In genomic region chr1:209549384-209550001, GRCh38 we compare ENCODE assay signal across 15 cellular contexts. TPM values are rescaled to one million over a fixed set of nuclear protein-coding genes. Genes with fewer than 3 reads are reported as not detected.
DNase-seq lines count a peak whose midpoint lies in the region; ATAC-seq, FAIRE-seq and TF ChIP-seq lines count a peak whose summit lies in the region.
"Had no signal": no experiment of that assay in that cellular context is flagged by ENCODE, and none has a peak within 500 bp of the region (broad histone marks: within the 10 kb centered on the region; RNA-seq: fewer than 3 reads in every experiment).

No MANE protein-coding gene starts in this region.

- H3K4me3 Mint-ChIP-seq in nephron (peak overlapping the region in 1 of 3 experiments; percentile 36), Calu3 (ENCODE audit: low read depth, unreplicated experiment) (no peak overlapping the region)
- H3K4me3 Mint-ChIP-seq: CD4-positive, CD25-positive, alpha-beta regulatory T cell; natural killer cell treated with Interleukin-12 subunit alpha and Interleukin-12 subunit beta and Interleukin-15 and Interleukin-18, amount 100 ng/mL, for 72 hours had no signal

- H3K36me3 Mint-ChIP-seq in nephron (ENCODE audit: low read depth) = no peaks in the 10 kb centered on the region
- no peaks in the 10 kb centered on the region for H3K36me3 Mint-ChIP-seq in Calu3 (ENCODE audit: insufficient read depth, unreplicated experiment)
- H3K36me3 Mint-ChIP-seq: CD4-positive, CD25-positive, alpha-beta regulatory T cell; natural killer cell treated with Interleukin-12 subunit alpha and Interleukin-12 subunit beta and Interleukin-15 and Interleukin-18, amount 100 ng/mL, for 72 hours had no signal

- peak; percentile 78 for ATAC-seq in K562
- ATAC-seq in HG03045 (IDR thresholded peaks at IDR 0.05; ENCODE audit: unreplicated experiment) = no peak
- ATAC-seq: natural killer cell treated with Interleukin-12 subunit alpha and Interleukin-12 subunit beta and Interleukin-15 and Interleukin-18, amount 100 ng/mL, for 72 hours had no signal

- no peak for TF ChIP-seq RAD21 in K562 (CRISPR knock-in tag; conservative IDR thresholded peaks at IDR 0.05 in 1 of 2, IDR thresholded peaks at IDR 0.05 in 1 of 2)

- H3K27me3 ChIP-seq in K562 (ENCODE audit: control insufficient read depth in 2 of 2, insufficient read depth in 2 of 2, low read length in 2 of 2) = no peaks in the 10 kb centered on the region; a peak in 1 of 5 replicates
- H3K27me3 ChIP-seq in adrenal gland = no peaks in the 10 kb centered on the region

- DNase-seq in GM12865 (ENCODE audit: low read depth) (no peak), NB4 (ENCODE audit: low read depth) (peak; percentile 6), K562 (ENCODE audit: extremely low read depth in 1 of 4, low spot score in 3 of 4) (peak; percentile 27 to 39 (median 30)), adrenal gland (no peak), Calu3 (no peak), NCI-H2081 treated with DMSO at 0.1 percent for 48 hours (lab: John Stamatoyannopoulos, UW) (no peak)
- DNase-seq: CD4-positive, CD25-positive, alpha-beta regulatory T cell; dorsolateral prefrontal cortex; foreskin melanocyte; SIG-M5 had no signal

- no peaks in the 10 kb centered on the region for H3K9me1 ChIP-seq in K562 (ENCODE audit: control insufficient read depth, insufficient read depth, low read length)

- no peak overlapping the region for H3K9ac ChIP-seq in K562 (ENCODE audit: insufficient read depth in 1 of 2, low read depth in 2 of 2, low read length in 2 of 2)

- H2AFZ ChIP-seq in K562 (ENCODE audit: low read depth, low read length) = no peak overlapping the region

- 0% methylated on average over 6 of the region's 6 CpGs for WGBS in K562 (ENCODE audit: insufficient coverage, low coverage, missing lambda C conversion rate)
- 25 to 35% (median 33%) methylated on average over 6 of the region's 6 CpGs for WGBS in adrenal gland, 4 donors

- no peaks in the 10 kb centered on the region for H4K20me1 ChIP-seq in K562 (replicated peaks; ENCODE audit: control insufficient read depth, insufficient read depth, low read length)

- BruUV-seq in K562 (replicated peaks; lab: Mats Ljungman, UMichigan) (no TSS peak), Calu3 (replicated peaks; lab: Mats Ljungman, UMichigan) (no TSS peak)

- H3K9me3 ChIP-seq in K562 (replicated peaks; ENCODE audit: control insufficient read depth, insufficient read depth, low read depth, low read length) (no peaks in the 10 kb centered on the region), adrenal gland (replicated peaks in 1 of 3) (no peaks in the 10 kb centered on the region)

- H3K27ac Mint-ChIP-seq in nephron (peak overlapping the region in 2 of 3 experiments; percentile 21 to 25), Calu3 (ENCODE audit: unreplicated experiment) (no peak overlapping the region)
- H3K27ac Mint-ChIP-seq: CD4-positive, CD25-positive, alpha-beta regulatory T cell; natural killer cell treated with Interleukin-12 subunit alpha and Interleukin-12 subunit beta and Interleukin-15 and Interleukin-18, amount 100 ng/mL, for 72 hours had no signal

- H3K27me3 Mint-ChIP-seq in nephron (ENCODE audit: low read depth) (peaks cover 62% of the 10 kb centered on the region), Calu3 (ENCODE audit: unreplicated experiment) (no peaks in the 10 kb centered on the region)
- H3K27me3 Mint-ChIP-seq: CD4-positive, CD25-positive, alpha-beta regulatory T cell had no signal

- CTCF ChIA-PET in K562 (lab: Yijun Ruan, JAX; ENCODE audit: low intra/inter-chr PET ratio) (interaction anchor here (0.6 kb wide), 1 partner anchor 893 kb away, joined by 4 read pairs; no protein-coding TSS in a partner anchor), Calu3 (lab: Charles Lee) (no interaction called here)

- H3K4me3 ChIP-seq in GM12865 (ENCODE audit: low read depth, low read length) = no peak overlapping the region
- H3K4me3 ChIP-seq in NB4 (ENCODE audit: low read depth, low read length) = no peak overlapping the region
- H3K4me3 ChIP-seq in K562 = no peak overlapping the region
- no peak overlapping the region for H3K4me3 ChIP-seq in adrenal gland
- H3K4me3 ChIP-seq: dorsolateral prefrontal cortex had no signal

- H3K4me1 Mint-ChIP-seq in nephron = peaks cover 24% of the 10 kb centered on the region
- H3K4me1 Mint-ChIP-seq in Calu3 (ENCODE audit: low read depth, unreplicated experiment) = peaks cover 9% of the 10 kb centered on the region

- no peaks in the 10 kb centered on the region for H3K79me2 ChIP-seq in K562 (ENCODE audit: control insufficient read depth, insufficient read depth, low read length)

- intact Hi-C loops in K562 (cut with micrococcal nuclease) = no loop called here
- intact Hi-C loops in adrenal gland (cut with DNase I) = no loop called here
- intact Hi-C loops in Calu3 (cut with micrococcal nuclease; ENCODE audit: unreplicated experiment) = no loop called here

- no peaks in the 10 kb centered on the region for H3K36me3 ChIP-seq in K562 (ENCODE audit: control insufficient read depth, insufficient read depth, low read length)
- H3K36me3 ChIP-seq in adrenal gland (replicated peaks in 1 of 2) = no peaks in the 10 kb centered on the region

- H3K27ac ChIP-seq in K562 (ENCODE audit: extremely low read depth, low read depth, low read length) = no peak overlapping the region
- no peak overlapping the region for H3K27ac ChIP-seq in adrenal gland
- H3K27ac ChIP-seq: dorsolateral prefrontal cortex had no signal

- POLR2A ChIA-PET in K562 (lab: Yijun Ruan, JAX) = interaction anchor here (0.7 kb wide), 1 partner anchor 39 kb away, joined by 4 read pairs; no protein-coding TSS in a partner anchor

- in situ Hi-C loops in K562 (cut with MboI) = no loop called here

- no peaks in the 10 kb centered on the region for H3K4me1 ChIP-seq in K562 (replicated peaks in 1 of 2; ENCODE audit: control insufficient read depth in 2 of 2, insufficient read depth in 2 of 2, low read length in 2 of 2)
- H3K4me1 ChIP-seq in adrenal gland (replicated peaks in 1 of 2) = no peaks in the 10 kb centered on the region

- TF ChIP-seq CTCF in GM12865 (IDR thresholded peaks at IDR 0.05; ENCODE audit: insufficient read depth, low read depth, low read length, missing control alignments) = peak; percentile 4
- TF ChIP-seq CTCF in NB4 (IDR thresholded peaks at IDR 0.05; ENCODE audit: low read depth, low read length) = peak; percentile 40
- peak; percentile 36 to 53 (median 53) for TF ChIP-seq CTCF in K562 (IDR thresholded peaks at IDR 0.05 in 2 of 3, conservative IDR thresholded peaks at IDR 0.05 in 1 of 3; ENCODE audit: insufficient read depth in 2 of 3, low read depth in 1 of 3, low read length in 3 of 3)
- TF ChIP-seq CTCF in nephron (IDR thresholded peaks at IDR 0.05; ENCODE audit: unreplicated experiment in 3 of 3) = peak; percentile 41 to 54 (median 48)
- TF ChIP-seq CTCF in adrenal gland (IDR thresholded peaks at IDR 0.05) = no peak
- no peak for TF ChIP-seq CTCF in Calu3 (IDR thresholded peaks at IDR 0.05; ENCODE audit: unreplicated experiment)

- H3K4me2 ChIP-seq in K562 (ENCODE audit: insufficient read depth, low read length) = no peak overlapping the region

- no peak for TF ChIP-seq EP300 in K562 (IDR thresholded peaks at IDR 0.05; ENCODE audit: low read length)

- FAIRE-seq in K562 (lab: Jason Lieb, UNC) = no peak

- TF ChIP-seq POLR2A in NB4 (IDR thresholded peaks at IDR 0.05; ENCODE audit: extremely low read depth, insufficient read length) (no peak), K562 (conservative IDR thresholded peaks at IDR 0.05) (no peak), adrenal gland (IDR thresholded peaks at IDR 0.05) (no peak)

- no peaks in the 10 kb centered on the region for H3K9me3 Mint-ChIP-seq in nephron
- no peaks in the 10 kb centered on the region for H3K9me3 Mint-ChIP-seq in Calu3 (ENCODE audit: low read depth, unreplicated experiment)
- H3K9me3 Mint-ChIP-seq: natural killer cell treated with Interleukin-12 subunit alpha and Interleukin-12 subunit beta and Interleukin-15 and Interleukin-18, amount 100 ng/mL, for 72 hours had no signal

TF ChIP-seq in K562, 482 proteins besides CTCF, POLR2A, EP300 and RAD21:
- TF ChIP-seq ZNF780A (CRISPR knock-in tag; IDR thresholded peaks at IDR 0.05) (no peak), ZNF436 (CRISPR knock-in tag; IDR thresholded peaks at IDR 0.05) (no peak), SIN3A (IDR thresholded peaks at IDR 0.05; ENCODE audit: borderline replicate concordance in 2 of 2, control insufficient read depth in 1 of 2, low read depth in 2 of 2, low read length in 2 of 2) (no peak), GATAD2A (IDR thresholded peaks at IDR 0.05) (no peak), ETV5 (CRISPR knock-in tag; IDR thresholded peaks at IDR 0.05; ENCODE audit: low read depth) (no peak), LARP7 (IDR thresholded peaks at IDR 0.05) (no peak), ZNF778 (CRISPR knock-in tag; IDR thresholded peaks at IDR 0.05) (no peak)
TF ChIP-seq in K562: peak in this region for 0.

RNA-seq across cellular contexts. Expression of gene CAMK1G, which starts 34.0 kb away (rescaled TPM):
- total RNA-seq in K562 (2011; cell fraction: chromatin; rRNA removed; ENCODE audit: low replicate concordance) = not detected in 2 replicates
- total RNA-seq in K562 (2011; cell fraction: nucleolus; rRNA removed) = not detected in 2 replicates
- not detected in 2 replicates for total RNA-seq in K562 (2011; cell fraction: nucleoplasm; rRNA removed)
- total RNA-seq in K562 (2014; rRNA removed) (not detected in 2 replicates), K562 (2014; rRNA removed; fragmentation: Illumina TruSeq; extraction: Trizol) (not detected in 2 replicates), K562 (2015; rRNA removed; fragmentation: Illumina TruSeq; extraction: Trizol) (not detected in 2 replicates), K562 (2021) (not detected in 2 replicates), adrenal gland (1 to 10 TPM in 6 of 8 donors, under 1 TPM in 2; 0.57 to 8.4 (median 2.3) TPM), Calu3 (2022) (not detected in 2 replicates)
- polyA plus RNA-seq in K562 (2011; rRNA removed) (not detected in 2 replicates), K562 (2014; fragmentation: Illumina TruSeq; extraction: Trizol) (not detected in 2 replicates), K562 (2014; fragmentation: Nextera tagmentation; extraction: Ambion mirVana) (not detected), K562 (2014; rRNA removed) (not detected in 2 replicates), adrenal gland (1 to 10 TPM in 2 of 3 donors, under 1 TPM in 1; 0.84 to 2.5 (median 2.2) TPM)
- polyA plus RNA-seq in K562 (2011; cell fraction: cytosol; rRNA removed) = not detected in 2 replicates
- not detected in 2 replicates for polyA plus RNA-seq in K562 (2011; cell fraction: nucleus; rRNA removed)
- polyA plus RNA-seq in K562 (2012) = not detected in 2 replicates
- not detected in 2 replicates for polyA minus RNA-seq in K562 (2011; rRNA and poly(A)+ RNA removed)
- not detected in 2 replicates for polyA minus RNA-seq in K562 (2011; cell fraction: cytosol; rRNA and poly(A)+ RNA removed)
- polyA minus RNA-seq in K562 (2011; cell fraction: nucleus; rRNA and poly(A)+ RNA removed) = not detected in 2 replicates
- total RNA-seq: CD4-positive, CD25-positive, alpha-beta regulatory T cell; natural killer cell treated with Interleukin-12 subunit alpha and Interleukin-12 subunit beta and Interleukin-15 and Interleukin-18, amount 100 ng/mL, for 72 hours; NCI-H460; skeletal muscle tissue had no signal
- polyA plus RNA-seq: CD4-positive, CD25-positive, alpha-beta regulatory T cell had no signal

Comparison
In these comparisons a context has a peak if more than half of its experiments do, and no peak if none do; other contexts are left out.
1. DNase-seq: peak in NB4 (single experiment) and K562 (4 of 4); none in GM12865 (single experiment), adrenal gland (0 of 7), Calu3 (single experiment) and NCI-H2081 treated with DMSO at 0.1 percent for 48 hours (single experiment).
2. CTCF ChIP-seq: peak in GM12865 (single experiment), NB4 (single experiment), K562 (3 of 3) and nephron (3 of 3); none in adrenal gland (0 of 6) and Calu3 (single experiment).